Comparison of ENCODE assay signal across 24 cellular contexts in genomic region chr6:32835167-32835893, GRCh38. TPM values are rescaled to one million over a fixed set of nuclear protein-coding genes. Genes with fewer than 3 reads are reported as not detected.
A peak's percentile ranks its signal among the peaks of the same experiment; 100 is the strongest.
DNase-seq lines count a peak whose midpoint lies in the region; ATAC-seq and TF ChIP-seq lines count a peak whose summit lies in the region.
"Had no signal": no experiment of that assay in that cellular context is flagged by ENCODE, and none has a peak within 500 bp of the region (broad histone marks: within the 10 kb centered on the region; RNA-seq: fewer than 3 reads in every experiment).

No MANE protein-coding gene starts in this region.

- H3K4me1 Mint-ChIP-seq in activated naive CD4-positive, alpha-beta T cell treated with anti-CD3 and anti-CD28 coated beads, Interleukin-2, amount 50 U/mL, for 24 hours, result peaks cover 82% of the 10 kb centered on the region
- peaks cover 80% of the 10 kb centered on the region for H3K4me1 Mint-ChIP-seq in activated B cell treated with CpG ODN at 0.5 μM for 24 hours
- peaks cover 35 to 58% of the 10 kb centered on the region in 2 donors for H3K4me1 Mint-ChIP-seq in effector memory CD8-positive, alpha-beta T cell (ENCODE audit: low read depth in 2 of 2)
- H3K4me1 Mint-ChIP-seq in stimulated activated naive CD8-positive, alpha-beta T cell treated with anti-CD3 and anti-CD28 coated beads, Interleukin-15, amount 100 ng/mL, for 72 hours, result peaks cover 84% of the 10 kb centered on the region

- no peak for TF ChIP-seq CTCF in activated B cell treated with CpG ODN at 0.5 μM for 24 hours (IDR thresholded peaks at IDR 0.05)

- H3K36me3 Mint-ChIP-seq in activated naive CD4-positive, alpha-beta T cell treated with anti-CD3 and anti-CD28 coated beads, Interleukin-2, amount 50 U/mL, for 24 hours, result peaks cover 44% of the 10 kb centered on the region
- peaks cover 80% of the 10 kb centered on the region for H3K36me3 Mint-ChIP-seq in activated B cell treated with CpG ODN at 0.5 μM for 24 hours (ENCODE audit: low read depth)
- H3K36me3 Mint-ChIP-seq in effector memory CD8-positive, alpha-beta T cell (ENCODE audit: insufficient read depth), result peaks cover 66% of the 10 kb centered on the region

- CTCF ChIA-PET in activated B cell treated with CpG ODN at 0.5 μM for 24 hours (lab: Charles Lee), result interaction anchor here (0.6 to 1.7 kb wide), 3 partner anchors 33 to 292 kb away, joined by 3 to 7 read pairs (median 6); no protein-coding TSS in a partner anchor

- POLR2A ChIA-PET in activated B cell treated with CpG ODN at 0.5 μM for 24 hours (lab: Charles Lee), result interaction anchor here (0.8 to 2.9 kb wide), 2 partner anchors 14 to 19 kb away, joined by 3 to 17 read pairs; partner anchors contain the start of genes PSMB9 and TAP1

- peaks cover 6% of the 10 kb centered on the region for H3K9me3 Mint-ChIP-seq in activated naive CD4-positive, alpha-beta T cell treated with anti-CD3 and anti-CD28 coated beads, Interleukin-2, amount 50 U/mL, for 24 hours
- no peaks in the 10 kb centered on the region for H3K9me3 Mint-ChIP-seq in activated B cell treated with CpG ODN at 0.5 μM for 24 hours
- H3K9me3 Mint-ChIP-seq in effector memory CD8-positive, alpha-beta T cell, result no peaks in the 10 kb centered on the region
- no peaks in the 10 kb centered on the region for H3K9me3 Mint-ChIP-seq in stimulated activated naive CD8-positive, alpha-beta T cell treated with anti-CD3 and anti-CD28 coated beads, Interleukin-15, amount 100 ng/mL, for 72 hours

- no peak for DNase-seq in activated naive CD4-positive, alpha-beta T cell treated with anti-CD3 and anti-CD28 coated beads, Interleukin-2, amount 50 U/mL, for 16 hours
- DNase-seq in activated B cell treated with CpG ODN at 0.5 μM for 24 hours, result no peak
- DNase-seq in effector memory CD8-positive, alpha-beta T cell, result no peak
- no peak for DNase-seq in stimulated activated naive CD8-positive, alpha-beta T cell treated with anti-CD3 and anti-CD28 coated beads, Interleukin-15, amount 100 ng/mL, for 72 hours
- DNase-seq: activated CD4-positive, alpha-beta T cell treated with anti-CD3 and anti-CD28 coated beads, Interleukin-2, amount 50 U/mL, for 4 hours; activated effector memory CD4-positive, alpha-beta T cell treated with Interleukin-2 at 50 U/mL for 16 hours; cerebellar nuclear complex; DMS53; erythroblast; foreskin melanocyte; GF-D8; hippocampal formation; mammary epithelial cell; NCI-H1048; NCI-H1930; NCI-H226; NCI-H774 had no signal

- ATAC-seq in activated B cell treated with CpG ODN at 0.5 μM for 24 hours (ENCODE audit: low read depth), result no peak
- ATAC-seq in effector memory CD8-positive, alpha-beta T cell (replicated peaks), result no peak
- ATAC-seq in stimulated activated naive CD8-positive, alpha-beta T cell treated with anti-CD3 and anti-CD28 coated beads, Interleukin-15, amount 100 ng/mL, for 72 hours, result no peak
- ATAC-seq in HG02623 (IDR thresholded peaks at IDR 0.05; ENCODE audit: unreplicated experiment), result no peak
- ATAC-seq in HG02973 (IDR thresholded peaks at IDR 0.05; ENCODE audit: unreplicated experiment), result no peak
- ATAC-seq: Right ventricle myocardium inferior, sciatic nerve had no signal

- intact Hi-C loops in activated B cell treated with CpG ODN at 0.5 μM for 24 hours (cut with micrococcal nuclease), result no loop called here

- peak overlapping the region; percentile 90 for H3K4me3 Mint-ChIP-seq in activated naive CD4-positive, alpha-beta T cell treated with anti-CD3 and anti-CD28 coated beads, Interleukin-2, amount 50 U/mL, for 24 hours
- H3K4me3 Mint-ChIP-seq in activated B cell treated with CpG ODN at 0.5 μM for 24 hours, result peak overlapping the region; percentile 35
- H3K4me3 Mint-ChIP-seq in effector memory CD8-positive, alpha-beta T cell, result no peak overlapping the region
- peak overlapping the region; percentile 79 to 86 for H3K4me3 Mint-ChIP-seq in stimulated activated naive CD8-positive, alpha-beta T cell treated with anti-CD3 and anti-CD28 coated beads, Interleukin-15, amount 100 ng/mL, for 72 hours

- H3K27ac Mint-ChIP-seq in activated naive CD4-positive, alpha-beta T cell treated with anti-CD3 and anti-CD28 coated beads, Interleukin-2, amount 50 U/mL, for 24 hours, result peak overlapping the region; percentile 90
- H3K27ac Mint-ChIP-seq in activated B cell treated with CpG ODN at 0.5 μM for 24 hours, result peak overlapping the region; percentile 1
- peak overlapping the region; percentile 62 to 87 for H3K27ac Mint-ChIP-seq in effector memory CD8-positive, alpha-beta T cell
- peak overlapping the region; percentile 55 to 77 for H3K27ac Mint-ChIP-seq in stimulated activated naive CD8-positive, alpha-beta T cell treated with anti-CD3 and anti-CD28 coated beads, Interleukin-15, amount 100 ng/mL, for 72 hours

- H3K27me3 Mint-ChIP-seq in activated naive CD4-positive, alpha-beta T cell treated with anti-CD3 and anti-CD28 coated beads, Interleukin-2, amount 50 U/mL, for 24 hours, result no peaks in the 10 kb centered on the region
- no peaks in the 10 kb centered on the region for H3K27me3 Mint-ChIP-seq in activated B cell treated with CpG ODN at 0.5 μM for 24 hours
- H3K27me3 Mint-ChIP-seq in effector memory CD8-positive, alpha-beta T cell, result no peaks in the 10 kb centered on the region
- H3K27me3 Mint-ChIP-seq in stimulated activated naive CD8-positive, alpha-beta T cell treated with anti-CD3 and anti-CD28 coated beads, Interleukin-15, amount 100 ng/mL, for 72 hours, result no peaks in the 10 kb centered on the region

RNA-seq across cellular contexts. Expression of gene TAP2, which starts 3.2 kb away (rescaled TPM):
- 141 and 172 TPM in 2 replicates for total RNA-seq in activated B cell treated with CpG ODN at 0.5 μM for 24 hours

RNA-seq across cellular contexts. Expression of gene PSMB8, which starts 8.5 kb away (rescaled TPM):
- 182 and 194 TPM in 2 replicates for total RNA-seq in activated B cell treated with CpG ODN at 0.5 μM for 24 hours

RNA-seq across cellular contexts. Expression of gene TAP1, which starts 18.2 kb away (rescaled TPM):
- total RNA-seq in activated B cell treated with CpG ODN at 0.5 μM for 24 hours, result 148 and 151 TPM in 2 replicates

RNA-seq across cellular contexts. Expression of gene HLA-DOB, which starts 18.5 kb away (rescaled TPM):
- 95.6 and 101 TPM in 2 replicates for total RNA-seq in activated B cell treated with CpG ODN at 0.5 μM for 24 hours
- total RNA-seq: H1, HT-29, Right ventricle myocardium inferior had no signal

RNA-seq across cellular contexts. Expression of gene PSMB9, which starts 18.7 kb away (rescaled TPM):
- 198 and 223 TPM in 2 replicates for total RNA-seq in activated B cell treated with CpG ODN at 0.5 μM for 24 hours

Comparison
In these comparisons a context has a peak if more than half of its experiments do, and no peak if none do; other contexts are left out.
1. H3K27ac Mint-ChIP-seq: peak in every context shown above with its lines; median percentile 90 in activated naive CD4-positive, alpha-beta T cell treated with anti-CD3 and anti-CD28 coated beads, Interleukin-2, amount 50 U/mL, for 24 hours; 74 in effector memory CD8-positive, alpha-beta T cell; 66 in stimulated activated naive CD8-positive, alpha-beta T cell treated with anti-CD3 and anti-CD28 coated beads, Interleukin-15, amount 100 ng/mL, for 72 hours; 1 in activated B cell treated with CpG ODN at 0.5 μM for 24 hours.
2. H3K4me3 Mint-ChIP-seq: peak in activated naive CD4-positive, alpha-beta T cell treated with anti-CD3 and anti-CD28 coated beads, Interleukin-2, amount 50 U/mL, for 24 hours (single experiment), activated B cell treated with CpG ODN at 0.5 μM for 24 hours (single experiment) and stimulated activated naive CD8-positive, alpha-beta T cell treated with anti-CD3 and anti-CD28 coated beads, Interleukin-15, amount 100 ng/mL, for 72 hours (2 of 2); none in effector memory CD8-positive, alpha-beta T cell (0 of 2).